9 cellular contexts compared by ENCODE assay signal in genomic region chr22:25057013-25057881, GRCh38.
DNase-seq lines count a peak whose midpoint lies in the region; ATAC-seq and FAIRE-seq lines count a peak whose summit lies in the region.
"Had no signal": no experiment of that assay in that cellular context is flagged by ENCODE, and none has a peak within 500 bp of the region (broad histone marks: within the 10 kb centered on the region; RNA-seq: fewer than 3 reads in every experiment).

No MANE protein-coding gene starts in this region.

- peak overlapping the region; percentile 35 for H3K27ac Mint-ChIP-seq in activated naive CD4-positive, alpha-beta T cell treated with anti-CD3 and anti-CD28 coated beads, Interleukin-2, amount 50 U/mL, for 24 hours
- H3K27ac Mint-ChIP-seq: activated naive CD8-positive, alpha-beta T cell had no signal

- ATAC-seq in left ventricle myocardium superior: peak; percentile 78

- no peaks in the 10 kb centered on the region for H3K9me3 Mint-ChIP-seq in activated naive CD4-positive, alpha-beta T cell treated with anti-CD3 and anti-CD28 coated beads, Interleukin-2, amount 50 U/mL, for 24 hours

- no peak for FAIRE-seq in small intestine (lab: Jason Lieb, UNC)

- 30 to 34% (median 33%) methylated on average over 23 of the region's 23 CpGs for WGBS in small intestine, 3 donors

- H3K4me1 Mint-ChIP-seq in activated naive CD4-positive, alpha-beta T cell treated with anti-CD3 and anti-CD28 coated beads, Interleukin-2, amount 50 U/mL, for 24 hours: peaks cover 32% of the 10 kb centered on the region

- H3K27me3 ChIP-seq in small intestine (ENCODE audit: control insufficient read depth in 2 of 2, insufficient read depth in 2 of 2, low read length in 2 of 2): no peaks in the 10 kb centered on the region

- H3K4me3 Mint-ChIP-seq in activated naive CD4-positive, alpha-beta T cell treated with anti-CD3 and anti-CD28 coated beads, Interleukin-2, amount 50 U/mL, for 24 hours: no peak overlapping the region
- H3K4me3 Mint-ChIP-seq: activated naive CD8-positive, alpha-beta T cell had no signal

- no peak overlapping the region for H3K27ac ChIP-seq in small intestine (ENCODE audit: low read depth in 1 of 2, low read length in 1 of 2)

- no peaks in the 10 kb centered on the region for H3K27me3 Mint-ChIP-seq in activated naive CD4-positive, alpha-beta T cell treated with anti-CD3 and anti-CD28 coated beads, Interleukin-2, amount 50 U/mL, for 24 hours
- H3K27me3 Mint-ChIP-seq: activated naive CD8-positive, alpha-beta T cell had no signal

- peak; percentile 89 for DNase-seq in ELF-1 (ENCODE audit: low read depth, low spot score)
- peak; percentile 29 to 36 for DNase-seq in Kasumi-1 (lab: John Stamatoyannopoulos, UW)
- DNase-seq in SKM-1 (lab: John Stamatoyannopoulos, UW; ENCODE audit: unreplicated experiment): peak; percentile 30
- peak; percentile 81 for DNase-seq in left ventricle myocardium superior
- DNase-seq in small intestine: peak; percentile 61
- no peak for DNase-seq in pons (ENCODE audit: low spot score)
- no peak for DNase-seq in cortex of kidney (lab: John Stamatoyannopoulos, UW)

- peaks cover 0 to 3% of the 10 kb centered on the region in 2 donors for H3K36me3 ChIP-seq in small intestine (ENCODE audit: control insufficient read depth in 2 of 2, insufficient read depth in 2 of 2, low read length in 2 of 2)

- no peak overlapping the region for H3K4me3 ChIP-seq in small intestine (ENCODE audit: low read depth in 1 of 2, low read length in 2 of 2)

- intact Hi-C loops in left ventricle myocardium superior (cut with micrococcal nuclease): loop anchor here (5.0 kb wide), 1 partner anchor 120 kb away; no protein-coding TSS in a partner anchor

- peaks cover 0 to 3% of the 10 kb centered on the region in 2 donors for H3K4me1 ChIP-seq in small intestine (ENCODE audit: control insufficient read depth in 2 of 2, insufficient read depth in 1 of 2, low read depth in 1 of 2, low read length in 1 of 2)

- H3K36me3 Mint-ChIP-seq in activated naive CD4-positive, alpha-beta T cell treated with anti-CD3 and anti-CD28 coated beads, Interleukin-2, amount 50 U/mL, for 24 hours: no peaks in the 10 kb centered on the region
- H3K36me3 Mint-ChIP-seq: activated naive CD8-positive, alpha-beta T cell had no signal

- H3K9me3 ChIP-seq in small intestine (ENCODE audit: control insufficient read depth, low read depth): no peaks in the 10 kb centered on the region

Comparison
In these comparisons a context has a peak if more than half of its experiments do, and no peak if none do; other contexts are left out.
1. DNase-seq: peak in ELF-1 (single experiment), Kasumi-1 (2 of 2), SKM-1 (single experiment), left ventricle myocardium superior (single experiment) and small intestine (single experiment); none in pons (single experiment) and cortex of kidney (single experiment).